9 cellular contexts compared by ENCODE assay signal in genomic region chr11:61955031-61955415, GRCh38. TPM values are rescaled to one million over a fixed set of nuclear protein-coding genes. Genes with fewer than 3 reads are reported as not detected.
DNase-seq lines count a peak whose midpoint lies in the region; ATAC-seq, FAIRE-seq and TF ChIP-seq lines count a peak whose summit lies in the region.
"Had no signal": no experiment of that assay in that cellular context is flagged by ENCODE, and none has a peak within 500 bp of the region (broad histone marks: within the 10 kb centered on the region; RNA-seq: fewer than 3 reads in every experiment).

No MANE protein-coding gene starts in this region.

- BruUV-seq in HepG2 (replicated peaks; lab: Mats Ljungman, UMichigan): no TSS peak

- TF ChIP-seq CTCF in BJ (IDR thresholded peaks at IDR 0.05; ENCODE audit: insufficient read depth, low read depth, low read length) (peak; percentile 51), HepG2 (CRISPR knock-in tag; IDR thresholded peaks at IDR 0.05) (no peak)

- CTCF ChIA-PET in BJ (lab: Yijun Ruan, JAX): interaction anchor here (0.9 to 3.8 kb wide), 5 partner anchors 56 to 158 kb away, joined by 3 to 21 read pairs (median 9); no protein-coding TSS in a partner anchor
- CTCF ChIA-PET in HepG2 (lab: Yijun Ruan, JAX; ENCODE audit: low intra/inter-chr PET ratio, low total read pairs): interaction anchor here (1.2 kb wide), 1 partner anchor 128 kb away, joined by 3 read pairs; no protein-coding TSS in a partner anchor

- under 1% methylated on average over 19 of the region's 19 CpGs for WGBS in HepG2 (ENCODE audit: low lambda C conversion rate)

- peaks cover 9% of the 10 kb centered on the region for H3K36me3 ChIP-seq in BJ (ENCODE audit: control insufficient read depth, insufficient read depth, low read length)
- H3K36me3 ChIP-seq in HepG2 (replicated peaks in 1 of 2; ENCODE audit: control insufficient read depth in 1 of 2, insufficient read depth in 2 of 2, low read length in 2 of 2): no peaks in the 10 kb centered on the region

- DNase-seq in BJ (ENCODE audit: low read depth) (peak; percentile 48), NCI-H146 treated with DMSO at 0.1 percent for 48 hours (lab: John Stamatoyannopoulos, UW; ENCODE audit: unreplicated experiment) (peak; percentile 31), ecto neural progenitor cell (ENCODE audit: low spot score) (peak; percentile 74), HepG2 (ENCODE audit: low spot score) (peak; percentile 59), superior temporal gyrus (ENCODE audit: extremely low spot score) (peak; percentile 42)

- no peak for TF ChIP-seq RAD21 in HepG2 (CRISPR knock-in tag; IDR thresholded peaks at IDR 0.05)

- no peaks in the 10 kb centered on the region for H3K79me2 ChIP-seq in HepG2 (ENCODE audit: insufficient read depth, low read length)

- H2AFZ ChIP-seq in HepG2 (ENCODE audit: low read length): no peak overlapping the region

- H3K27me3 ChIP-seq in BJ (ENCODE audit: control insufficient read depth, insufficient read depth, low read length) (no peaks in the 10 kb centered on the region), HepG2 (ENCODE audit: control insufficient read depth in 1 of 2, insufficient read depth in 2 of 2, low read length in 2 of 2) (no peaks in the 10 kb centered on the region)

- H3K9ac ChIP-seq in HepG2 (ENCODE audit: insufficient read depth, low read depth, low read length): no peak overlapping the region

- no peak for FAIRE-seq in HepG2 (lab: Jason Lieb, UNC)
- FAIRE-seq: colon had no signal

- peak; percentile 65 for ATAC-seq in HepG2
- ATAC-seq in GM18498 (IDR thresholded peaks at IDR 0.05; ENCODE audit: unreplicated experiment): no peak
- no peak for ATAC-seq in HG02885 (IDR thresholded peaks at IDR 0.05; ENCODE audit: poor library complexity, unreplicated experiment)
- ATAC-seq in HG03378 (IDR thresholded peaks at IDR 0.05; ENCODE audit: unreplicated experiment): no peak

- no peak overlapping the region for H3K27ac ChIP-seq in HepG2 (ENCODE audit: extremely low read length, insufficient read depth, low read length)

- intact Hi-C loops in HepG2 (cut with micrococcal nuclease; ENCODE audit: unreplicated experiment): no loop called here

- no peaks in the 10 kb centered on the region for H4K20me1 ChIP-seq in HepG2 (ENCODE audit: insufficient read depth, low read length)

- in situ Hi-C loops in HepG2 (cut with HindIII; ENCODE audit: extremely low pct_ligation_motif_present, low pct_unique_long_range_greater_than_20kb): no loop called here

- POLR2A ChIA-PET in BJ (lab: Charles Lee) (interaction anchor here (0.6 to 0.7 kb wide), 4 partner anchors 16 to 1895 kb away, joined by 3 to 12 read pairs (median 4); no protein-coding TSS in a partner anchor), HepG2 (lab: Yijun Ruan, JAX) (interaction anchor here (0.7 to 10.3 kb wide), 12 partner anchors 9 to 167 kb away, joined by 3 to 138 read pairs (median 4); partner anchors contain the start of gene FTH1)

- no peak for TF ChIP-seq POLR2A in HepG2 (IDR thresholded peaks at IDR 0.05; ENCODE audit: insufficient read depth in 1 of 2, low read depth in 2 of 2, low read length in 2 of 2)

- H3K4me3 ChIP-seq in BJ (ENCODE audit: low read depth, low read length) (peak overlapping the region; percentile 47), HepG2 (replicated peaks in 1 of 3; ENCODE audit: insufficient read depth in 1 of 3, low read depth in 2 of 3, low read length in 3 of 3) (peak overlapping the region; percentile 2 to 56 (median 2); a peak in 3 of 6 replicates)

- H3K4me1 ChIP-seq in HepG2 (ENCODE audit: insufficient read depth, low read length): peaks cover 19% of the 10 kb centered on the region

- H3K4me2 ChIP-seq in HepG2 (ENCODE audit: low read depth, low read length): peak overlapping the region; percentile 62

- H3K9me3 ChIP-seq in HepG2 (ENCODE audit: low read length): no peaks in the 10 kb centered on the region

- no peak for TF ChIP-seq EP300 in HepG2 (IDR thresholded peaks at IDR 0.05; ENCODE audit: low read depth in 2 of 2, low read length in 2 of 2)
- no peak for TF ChIP-seq EP300 in HepG2 (CRISPR knock-in tag; IDR thresholded peaks at IDR 0.05; ENCODE audit: borderline replicate concordance)

RNA-seq across cellular contexts. Expression of gene BEST1, which starts 4.9 kb away (rescaled TPM):
- 5.1 and 6.4 TPM in 2 replicates for polyA plus RNA-seq in BJ (2011; rRNA removed)
- 2.9 and 4.6 TPM in 2 replicates for polyA minus RNA-seq in BJ (2011; rRNA and poly(A)+ RNA removed)
- total RNA-seq in HepG2 (2016; rRNA removed; fragmentation: Illumina TruSeq; extraction: Trizol): 0.09 TPM in 1 of 2 replicates, not detected in the other
- total RNA-seq in HepG2 (2016; cell fraction: cytosol; rRNA removed; fragmentation: Illumina TruSeq; extraction: Trizol; ENCODE audit: low read depth): 0.09 and 0.10 TPM in 2 replicates
- total RNA-seq in HepG2 (2016; cell fraction: insoluble cytoplasmic fraction; rRNA removed; fragmentation: Illumina TruSeq; extraction: Trizol): 0.09 TPM in 1 of 2 replicates, not detected in the other
- total RNA-seq in HepG2 (2016; cell fraction: membrane; rRNA removed; fragmentation: Illumina TruSeq; extraction: Trizol): 0.06 and 0.07 TPM in 2 replicates
- total RNA-seq in HepG2 (2016; cell fraction: nucleus; rRNA removed; fragmentation: Illumina TruSeq; extraction: Trizol): 0.13 and 0.16 TPM in 2 replicates
- polyA plus RNA-seq in HepG2 (2011; rRNA removed): 0.65 and 2.3 TPM in 2 replicates
- polyA plus RNA-seq in HepG2 (2011; cell fraction: cytosol; rRNA removed): 0.24 and 0.96 TPM in 2 replicates
- 2.9 and 8.0 TPM in 2 replicates for polyA plus RNA-seq in HepG2 (2011; cell fraction: nucleus; rRNA removed)
- polyA plus RNA-seq in HepG2 (2012): 1.1 and 1.9 TPM in 2 replicates
- polyA plus RNA-seq in HepG2 (2016; cell fraction: cytosol; fragmentation: Illumina TruSeq; extraction: Trizol; ENCODE audit: low read depth): 1.3 and 1.4 TPM in 2 replicates
- polyA plus RNA-seq in HepG2 (2016; cell fraction: insoluble cytoplasmic fraction; fragmentation: Illumina TruSeq; extraction: Trizol; ENCODE audit: low read depth): 0.07 TPM in 1 of 2 replicates, not detected in the other
- polyA plus RNA-seq in HepG2 (2016; cell fraction: membrane; fragmentation: Illumina TruSeq; extraction: Trizol; ENCODE audit: low read depth): 0.37 and 0.43 TPM in 2 replicates
- polyA plus RNA-seq in HepG2 (2016; cell fraction: nucleus; fragmentation: Illumina TruSeq; extraction: Trizol; ENCODE audit: insufficient read depth, low read depth): not detected in 2 replicates
- 0.28 and 1.6 TPM in 2 replicates for polyA minus RNA-seq in HepG2 (2011; rRNA and poly(A)+ RNA removed; ENCODE audit: low replicate concordance)
- 0.44 and 0.79 TPM in 2 replicates for polyA minus RNA-seq in HepG2 (2011; cell fraction: cytosol; rRNA and poly(A)+ RNA removed)
- 1.7 and 6.0 TPM in 2 replicates for polyA minus RNA-seq in HepG2 (2011; cell fraction: nucleus; rRNA and poly(A)+ RNA removed)

RNA-seq across cellular contexts. Expression of gene FTH1, which starts 12.4 kb away (rescaled TPM):
- polyA plus RNA-seq in BJ (2011; rRNA removed) (1,472 and 1,806 TPM in 2 replicates), HepG2 (2011; rRNA removed) (760 and 802 TPM in 2 replicates)
- 725 and 1,367 TPM in 2 replicates for polyA minus RNA-seq in BJ (2011; rRNA and poly(A)+ RNA removed)
- 544 and 607 TPM in 2 replicates for total RNA-seq in HepG2 (2016; rRNA removed; fragmentation: Illumina TruSeq; extraction: Trizol)
- 3,105 and 3,667 TPM in 2 replicates for total RNA-seq in HepG2 (2016; cell fraction: cytosol; rRNA removed; fragmentation: Illumina TruSeq; extraction: Trizol; ENCODE audit: low read depth)
- total RNA-seq in HepG2 (2016; cell fraction: insoluble cytoplasmic fraction; rRNA removed; fragmentation: Illumina TruSeq; extraction: Trizol): 481 and 554 TPM in 2 replicates
- total RNA-seq in HepG2 (2016; cell fraction: membrane; rRNA removed; fragmentation: Illumina TruSeq; extraction: Trizol): 4,411 and 4,459 TPM in 2 replicates
- total RNA-seq in HepG2 (2016; cell fraction: nucleus; rRNA removed; fragmentation: Illumina TruSeq; extraction: Trizol): 460 and 546 TPM in 2 replicates
- 904 and 962 TPM in 2 replicates for polyA plus RNA-seq in HepG2 (2011; cell fraction: cytosol; rRNA removed)
- 547 and 633 TPM in 2 replicates for polyA plus RNA-seq in HepG2 (2011; cell fraction: nucleus; rRNA removed)
- 4,160 and 4,286 TPM in 2 replicates for polyA plus RNA-seq in HepG2 (2012)
- 74,852 and 83,301 TPM in 2 replicates for polyA plus RNA-seq in HepG2 (2016; cell fraction: cytosol; fragmentation: Illumina TruSeq; extraction: Trizol; ENCODE audit: low read depth)
- 2,697 and 2,813 TPM in 2 replicates for polyA plus RNA-seq in HepG2 (2016; cell fraction: insoluble cytoplasmic fraction; fragmentation: Illumina TruSeq; extraction: Trizol; ENCODE audit: low read depth)
- 37,583 and 39,786 TPM in 2 replicates for polyA plus RNA-seq in HepG2 (2016; cell fraction: membrane; fragmentation: Illumina TruSeq; extraction: Trizol; ENCODE audit: low read depth)
- polyA plus RNA-seq in HepG2 (2016; cell fraction: nucleus; fragmentation: Illumina TruSeq; extraction: Trizol; ENCODE audit: insufficient read depth, low read depth): 2,546 and 3,012 TPM in 2 replicates
- polyA minus RNA-seq in HepG2 (2011; rRNA and poly(A)+ RNA removed; ENCODE audit: low replicate concordance): 361 and 877 TPM in 2 replicates
- 693 and 773 TPM in 2 replicates for polyA minus RNA-seq in HepG2 (2011; cell fraction: cytosol; rRNA and poly(A)+ RNA removed)
- polyA minus RNA-seq in HepG2 (2011; cell fraction: nucleus; rRNA and poly(A)+ RNA removed): 191 and 263 TPM in 2 replicates

RNA-seq across cellular contexts. Expression of gene RAB3IL1, which starts 37.7 kb away (rescaled TPM):
- polyA plus RNA-seq in BJ (2011; rRNA removed) (9.4 and 15.1 TPM in 2 replicates), HepG2 (2011; rRNA removed) (2.0 and 2.2 TPM in 2 replicates)
- polyA minus RNA-seq in BJ (2011; rRNA and poly(A)+ RNA removed): 7.3 and 9.6 TPM in 2 replicates
- 1.2 and 1.3 TPM in 2 replicates for total RNA-seq in HepG2 (2016; rRNA removed; fragmentation: Illumina TruSeq; extraction: Trizol)
- total RNA-seq in HepG2 (2016; cell fraction: cytosol; rRNA removed; fragmentation: Illumina TruSeq; extraction: Trizol; ENCODE audit: low read depth): 0.61 and 2.5 TPM in 2 replicates
- 1.2 and 1.4 TPM in 2 replicates for total RNA-seq in HepG2 (2016; cell fraction: insoluble cytoplasmic fraction; rRNA removed; fragmentation: Illumina TruSeq; extraction: Trizol)
- 1.2 and 1.4 TPM in 2 replicates for total RNA-seq in HepG2 (2016; cell fraction: membrane; rRNA removed; fragmentation: Illumina TruSeq; extraction: Trizol)
- 0.72 and 0.84 TPM in 2 replicates for total RNA-seq in HepG2 (2016; cell fraction: nucleus; rRNA removed; fragmentation: Illumina TruSeq; extraction: Trizol)
- polyA plus RNA-seq in HepG2 (2011; cell fraction: cytosol; rRNA removed): 1.3 and 3.0 TPM in 2 replicates
- polyA plus RNA-seq in HepG2 (2011; cell fraction: nucleus; rRNA removed): 2.5 and 3.7 TPM in 2 replicates
- polyA plus RNA-seq in HepG2 (2012): 1.4 and 2.3 TPM in 2 replicates
- 1.5 and 1.7 TPM in 2 replicates for polyA plus RNA-seq in HepG2 (2016; cell fraction: cytosol; fragmentation: Illumina TruSeq; extraction: Trizol; ENCODE audit: low read depth)
- polyA plus RNA-seq in HepG2 (2016; cell fraction: insoluble cytoplasmic fraction; fragmentation: Illumina TruSeq; extraction: Trizol; ENCODE audit: low read depth): 1.9 and 2.5 TPM in 2 replicates
- polyA plus RNA-seq in HepG2 (2016; cell fraction: membrane; fragmentation: Illumina TruSeq; extraction: Trizol; ENCODE audit: low read depth): 1.9 and 2.3 TPM in 2 replicates
- 2.9 and 6.6 TPM in 2 replicates for polyA plus RNA-seq in HepG2 (2016; cell fraction: nucleus; fragmentation: Illumina TruSeq; extraction: Trizol; ENCODE audit: insufficient read depth, low read depth)
- polyA minus RNA-seq in HepG2 (2011; rRNA and poly(A)+ RNA removed; ENCODE audit: low replicate concordance): 2.6 and 7.7 TPM in 2 replicates
- 2.8 and 11.9 TPM in 2 replicates for polyA minus RNA-seq in HepG2 (2011; cell fraction: cytosol; rRNA and poly(A)+ RNA removed)
- 1.1 and 1.3 TPM in 2 replicates for polyA minus RNA-seq in HepG2 (2011; cell fraction: nucleus; rRNA and poly(A)+ RNA removed)
